8 cellular contexts compared by ENCODE assay signal in the genomic region with DNA sequence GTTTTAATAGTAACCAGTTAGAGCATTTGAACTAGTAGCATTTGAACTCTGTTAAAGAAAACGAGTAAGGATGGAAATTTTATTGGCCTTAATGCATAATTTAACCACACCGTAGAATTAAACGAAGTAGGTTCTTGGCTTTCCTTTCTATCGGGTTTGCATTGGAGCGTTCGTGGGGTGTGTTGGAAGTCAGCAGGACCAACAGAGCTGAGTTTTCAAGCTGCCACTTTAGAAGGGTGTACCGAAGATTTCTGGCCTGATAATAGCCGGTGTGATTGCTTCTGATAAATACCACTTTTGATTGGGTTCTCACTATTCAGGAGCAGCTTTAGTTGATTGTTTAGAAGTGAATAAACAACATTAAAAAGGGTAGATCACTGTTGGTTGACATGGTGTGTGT. TPM values are rescaled to one million over a fixed set of nuclear protein-coding genes. Genes with fewer than 3 reads are reported as not detected.
DNase-seq lines count a peak whose midpoint lies in the region; ATAC-seq, FAIRE-seq and TF ChIP-seq lines count a peak whose summit lies in the region.

No MANE protein-coding gene starts in this region.

- H3K4me3 Mint-ChIP-seq in CD4-positive, alpha-beta T cell: peak overlapping the region; percentile 95
- peak overlapping the region; percentile 99 for H3K4me3 Mint-ChIP-seq in astrocyte (ENCODE audit: unreplicated experiment)

- H4K20me1 ChIP-seq in astrocyte (ENCODE audit: insufficient read depth, low read length): peaks cover 3% of the 10 kb centered on the region

- CTCF ChIA-PET in CD4-positive, alpha-beta T cell (lab: Charles Lee): no interaction called here
- CTCF ChIA-PET in GM10248 (lab: Yijun Ruan, JAX): interaction anchor here (0.7 to 1.3 kb wide), 2 partner anchors 12 to 21 kb away, joined by 3 read pairs; no protein-coding TSS in a partner anchor

- intact Hi-C loops in CD4-positive, alpha-beta T cell (cut with DNase I, micrococcal nuclease): loop anchor here in 1 of 2 experiments (5.0 to 10.0 kb wide), 3 partner anchors 186 to 327 kb away; partner anchors contain the start of gene PRPF38B
- intact Hi-C loops in right lobe of liver (cut with DNase I) (no loop called here), tibial artery (cut with DNase I; ENCODE audit: low total_unique reads) (no loop called here)

- 30% methylated on average over 8 of the region's 8 CpGs for WGBS in right lobe of liver (ENCODE audit: insufficient coverage, low coverage, low lambda C conversion rate, missing lambda C conversion rate)

- H3K4me1 ChIP-seq in astrocyte (ENCODE audit: insufficient read depth, low read length) (peaks cover 6% of the 10 kb centered on the region), right lobe of liver (no peaks in the 10 kb centered on the region), tibial artery (peaks cover 0 to 17% (median 0%) of the 10 kb centered on the region in 4 donors)

- H3K4me3 ChIP-seq in astrocyte (ENCODE audit: insufficient read depth, low read depth, low read length) (peak overlapping the region; percentile 85), right lobe of liver (peak overlapping the region in 2 of 3 donors; percentile 77), tibial artery (peak overlapping the region; percentile 72 to 89)

- peak overlapping the region; percentile 87 for H2AFZ ChIP-seq in astrocyte (ENCODE audit: low read depth, low read length)

- no peak overlapping the region for H3K27ac ChIP-seq in CD4-positive, alpha-beta T cell (ENCODE audit: low read depth, low read length)
- H3K27ac ChIP-seq in astrocyte (ENCODE audit: low read depth, low read length) (peak overlapping the region; percentile 75), right lobe of liver (no peak overlapping the region), tibial artery (peak overlapping the region in 1 of 2 donors; percentile 65)

- no peaks in the 10 kb centered on the region for H3K9me3 ChIP-seq in CD4-positive, alpha-beta T cell (ENCODE audit: control insufficient read depth, low read length)
- H3K9me3 ChIP-seq in astrocyte (ENCODE audit: insufficient read depth, low read depth, low read length) (no peaks in the 10 kb centered on the region), right lobe of liver (no peaks in the 10 kb centered on the region), tibial artery (no peaks in the 10 kb centered on the region)

- H3K36me3 Mint-ChIP-seq in CD4-positive, alpha-beta T cell (ENCODE audit: low read depth): no peaks in the 10 kb centered on the region
- H3K36me3 Mint-ChIP-seq in astrocyte (ENCODE audit: low read depth, unreplicated experiment): no peaks in the 10 kb centered on the region

- H3K9ac ChIP-seq in astrocyte (ENCODE audit: low read length): peak overlapping the region; percentile 90

- POLR2A ChIA-PET in CD4-positive, alpha-beta T cell (lab: Charles Lee): no interaction called here
- POLR2A ChIA-PET in GM10248 (lab: Yijun Ruan, JAX): no interaction called here

- H3K4me2 ChIP-seq in astrocyte (ENCODE audit: low read length): peak overlapping the region; percentile 97

- no peak for ATAC-seq in CD4-positive, alpha-beta T cell (ENCODE audit: poor library complexity)
- ATAC-seq in right lobe of liver: no peak
- no peak for ATAC-seq in HG02571 (IDR thresholded peaks at IDR 0.05; ENCODE audit: unreplicated experiment)
- no peak for ATAC-seq in HG02798 (IDR thresholded peaks at IDR 0.05; ENCODE audit: poor library complexity, unreplicated experiment)

- H3K27me3 ChIP-seq in CD4-positive, alpha-beta T cell (ENCODE audit: control insufficient read depth, insufficient read depth, low read length): peaks cover 6% of the 10 kb centered on the region
- H3K27me3 ChIP-seq in astrocyte (ENCODE audit: insufficient read depth, low read length): no peaks in the 10 kb centered on the region
- no peaks in the 10 kb centered on the region for H3K27me3 ChIP-seq in right lobe of liver
- H3K27me3 ChIP-seq in tibial artery: no peaks in the 10 kb centered on the region

- TF ChIP-seq POLR2A in right lobe of liver (IDR thresholded peaks at IDR 0.05): no peak

- peaks cover 10% of the 10 kb centered on the region for H3K4me1 Mint-ChIP-seq in CD4-positive, alpha-beta T cell (ENCODE audit: low read depth)
- no peaks in the 10 kb centered on the region for H3K4me1 Mint-ChIP-seq in astrocyte (ENCODE audit: low read depth, unreplicated experiment)

- no peak for DNase-seq in CD4-positive, alpha-beta T cell
- peak; percentile 10 for DNase-seq in HT1080 (ENCODE audit: low read depth)
- no peak for DNase-seq in astrocyte (ENCODE audit: low read depth)
- no peak for DNase-seq in right lobe of liver
- DNase-seq in tibial artery: no peak
- no peak for DNase-seq in GM10248 (ENCODE audit: extremely low spot score)

- H3K36me3 ChIP-seq in astrocyte (ENCODE audit: insufficient read depth, low read length): no peaks in the 10 kb centered on the region
- H3K36me3 ChIP-seq in right lobe of liver: no peaks in the 10 kb centered on the region
- H3K36me3 ChIP-seq in tibial artery: no peaks in the 10 kb centered on the region

- FAIRE-seq in astrocyte (lab: Jason Lieb, UNC): no peak

- H3K27ac Mint-ChIP-seq in CD4-positive, alpha-beta T cell: peak overlapping the region; percentile 1
- H3K27ac Mint-ChIP-seq in astrocyte (ENCODE audit: unreplicated experiment): no peak overlapping the region

- H3K9me3 Mint-ChIP-seq in CD4-positive, alpha-beta T cell: no peaks in the 10 kb centered on the region
- H3K9me3 Mint-ChIP-seq in astrocyte (ENCODE audit: unreplicated experiment): no peaks in the 10 kb centered on the region

- H3K27me3 Mint-ChIP-seq in CD4-positive, alpha-beta T cell: no peaks in the 10 kb centered on the region
- peaks cover 2% of the 10 kb centered on the region for H3K27me3 Mint-ChIP-seq in astrocyte (ENCODE audit: low read depth, unreplicated experiment)

- peaks cover 53% of the 10 kb centered on the region for H3K79me2 ChIP-seq in astrocyte (ENCODE audit: insufficient read depth, low read length)

- TF ChIP-seq CTCF in CD4-positive, alpha-beta T cell (IDR thresholded peaks at IDR 0.05): no peak
- TF ChIP-seq CTCF in astrocyte (IDR thresholded peaks at IDR 0.05; ENCODE audit: insufficient read depth, low read depth, low read length): no peak
- TF ChIP-seq CTCF in right lobe of liver (IDR thresholded peaks at IDR 0.05): no peak
- no peak for TF ChIP-seq CTCF in tibial artery (IDR thresholded peaks at IDR 0.05)
- no peak for TF ChIP-seq CTCF in GM10248 (IDR thresholded peaks at IDR 0.05; ENCODE audit: control extremely low read depth, extremely low read depth, low read depth, missing control alignments)

RNA-seq across cellular contexts. Expression of gene GPSM2, which starts 1.1 kb away (rescaled TPM):
- under 1 TPM; 0.33 to 0.36 TPM for total RNA-seq in CD4-positive, alpha-beta T cell
- total RNA-seq in HT1080 (2014; rRNA removed; shearing (Covaris generic)): 28.8 and 34.1 TPM in 2 replicates
- polyA plus RNA-seq in HT1080 (2015; cell fraction: cytosol; rRNA removed): 30.5 and 36.5 TPM in 2 replicates
- 23.2 and 28.8 TPM in 2 replicates for polyA plus RNA-seq in HT1080 (2015; cell fraction: nucleus; rRNA removed)
- 2.8 and 3.1 TPM in 2 replicates for total RNA-seq in astrocyte
- total RNA-seq in right lobe of liver: 1 to 10 TPM in 2 of 6 experiments, under 1 TPM in 4; 0.51 to 2.1 (median 0.89) TPM

RNA-seq across cellular contexts. Expression of gene AKNAD1, which starts 21.0 kb away (rescaled TPM):
- not detected for total RNA-seq in CD4-positive, alpha-beta T cell
- total RNA-seq in HT1080 (2014; rRNA removed; shearing (Covaris generic)): 2.7 and 5.0 TPM in 2 replicates
- 3.2 and 3.6 TPM in 2 replicates for polyA plus RNA-seq in HT1080 (2015; cell fraction: cytosol; rRNA removed)
- 2.3 and 3.6 TPM in 2 replicates for polyA plus RNA-seq in HT1080 (2015; cell fraction: nucleus; rRNA removed)
- total RNA-seq in astrocyte: not detected in 2 replicates
- not detected for total RNA-seq in right lobe of liver
